ENCODE assay signal across 28 cellular contexts in the genomic region with DNA sequence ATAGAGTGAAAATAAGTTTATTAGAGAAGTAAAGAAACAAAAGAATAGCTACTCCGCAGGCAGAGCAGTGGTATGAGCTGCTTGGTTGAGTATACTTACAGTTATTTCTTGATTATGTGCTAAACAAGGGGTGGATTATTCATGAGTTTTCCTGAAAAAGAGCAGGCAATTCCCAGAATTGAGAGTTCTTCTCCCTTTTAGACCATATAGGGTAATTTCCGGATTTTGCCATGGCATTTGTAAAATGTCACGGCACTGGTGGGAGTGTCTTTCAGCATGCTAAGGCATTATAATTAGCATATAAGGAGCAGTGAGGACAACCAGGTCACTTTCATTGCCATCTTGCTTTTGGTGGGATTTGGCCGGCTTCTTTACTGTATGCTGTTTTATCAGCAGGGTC.
"Had no signal": no experiment of that assay in that cellular context is flagged by ENCODE, and none has a peak within 500 bp of the region (broad histone marks: within the 10 kb centered on the region; RNA-seq: fewer than 3 reads in every experiment).

No MANE protein-coding gene starts in this region.

- DNase-seq: stimulated activated CD4-positive, alpha-beta T cell treated with anti-CD3 and anti-CD28 coated beads, Interleukin-2, amount 100 ng/mL, for 48 hours; stimulated activated CD4-positive, alpha-beta T cell treated with anti-CD3 and anti-CD28 coated beads, Interleukin-4, amount 100 ng/mL, for 1 hour; stimulated activated CD4-positive, alpha-beta T cell treated with anti-CD3 and anti-CD28 coated beads, Interleukin-4, amount 100 ng/mL, for 24 hours; stimulated activated CD4-positive, alpha-beta T cell treated with anti-CD3 and anti-CD28 coated beads, Interleukin-4, amount 100 ng/mL, for 4 hours; stimulated activated CD8-positive, alpha-beta memory T cell treated with anti-CD3 and anti-CD28 coated beads, Interleukin-4, amount 100 ng/mL, for 48 hours; stimulated activated naive B cell treated with anti-CD40 and anti-IgM and Interleukin-4, amounts not matched to agents 10 μg/mL and 1 μg/mL and 100 μg/mL, for 72 hours; stimulated activated naive CD4-positive, alpha-beta T cell; stimulated activated naive CD4-positive, alpha-beta T cell treated with Interleukin-2 at 50 U/mL for 16 hours; stimulated activated naive CD8-positive, alpha-beta T cell treated with anti-CD3 and anti-CD28 coated beads, Interleukin-15, amount 100 ng/mL, for 72 hours; stimulated activated naive CD8-positive, alpha-beta T cell treated with anti-CD3 and anti-CD28 coated beads, Interleukin-15, Interleukin-2, amounts not matched to agents 100 U/mL and 50 U/mL, for 24 hours; stomach; substantia nigra; testis; thyroid gland; tibial artery; transverse colon; trophoblast cell; upper lobe of left lung; upper lobe of right lung; uterus had no signal

- H3K36me3 ChIP-seq: stomach, suprapubic skin, thoracic aorta, thyroid gland, tibial artery, tibial nerve, transverse colon, upper lobe of left lung, upper lobe of right lung, uterus, vagina had no signal

- H3K27ac ChIP-seq: stomach, suprapubic skin, testis, thoracic aorta, thyroid gland, tibial artery, transverse colon, upper lobe of left lung, upper lobe of right lung, uterus, vagina had no signal

- H3K27ac Mint-ChIP-seq: stimulated activated effector memory CD8-positive, alpha-beta T cell treated with anti-CD3 and anti-CD28 coated beads, Interleukin-12 subunit alpha, Interleukin-12 subunit beta, amount 100 ng/mL, for 72 hours; stimulated activated memory B cell treated with anti-CD40 and anti-IgM and Interleukin-4, amounts not matched to agents 10 μg/mL and 1 μg/mL and 100 μg/mL, for 72 hours; stimulated activated naive B cell treated with anti-CD40 and anti-IgM and Interleukin-4, amounts not matched to agents 10 μg/mL and 1 μg/mL and 100 μg/mL, for 72 hours; stimulated activated naive CD8-positive, alpha-beta T cell treated with anti-CD3 and anti-CD28 coated beads, Interleukin-15, amount 100 ng/mL, for 72 hours; stimulated activated naive CD8-positive, alpha-beta T cell treated with anti-CD3 and anti-CD28 coated beads, Interleukin-15, Interleukin-2, amounts not matched to agents 100 ng/mL and 50 ng/mL, for 24 hours; type B pancreatic cell had no signal

- H3K36me3 Mint-ChIP-seq: stimulated activated effector memory CD8-positive, alpha-beta T cell treated with anti-CD3 and anti-CD28 coated beads, Interleukin-12 subunit alpha, Interleukin-12 subunit beta, amount 100 ng/mL, for 72 hours; stimulated activated memory B cell treated with anti-CD40 and anti-IgM and Interleukin-4, amounts not matched to agents 10 μg/mL and 1 μg/mL and 100 μg/mL, for 72 hours; stimulated activated naive B cell treated with anti-CD40 and anti-IgM and Interleukin-4, amounts not matched to agents 10 μg/mL and 1 μg/mL and 100 μg/mL, for 72 hours; type B pancreatic cell had no signal

- H3K27me3 Mint-ChIP-seq: stimulated activated memory B cell treated with anti-CD40 and anti-IgM and Interleukin-4, amounts not matched to agents 10 μg/mL and 1 μg/mL and 100 μg/mL, for 72 hours; stimulated activated naive B cell treated with anti-CD40 and anti-IgM and Interleukin-4, amounts not matched to agents 10 μg/mL and 1 μg/mL and 100 μg/mL, for 72 hours; stimulated activated naive CD8-positive, alpha-beta T cell treated with anti-CD3 and anti-CD28 coated beads, Interleukin-15, amount 100 ng/mL, for 72 hours; stimulated activated naive CD8-positive, alpha-beta T cell treated with anti-CD3 and anti-CD28 coated beads, Interleukin-15, Interleukin-2, amounts not matched to agents 100 ng/mL and 50 ng/mL, for 24 hours had no signal

- H3K9me3 ChIP-seq: suprapubic skin, testis, thoracic aorta, thyroid gland, transverse colon, upper lobe of right lung, uterus, vagina had no signal

- H3K9me3 Mint-ChIP-seq: type B pancreatic cell had no signal

- ATAC-seq: stimulated activated effector memory CD8-positive, alpha-beta T cell treated with anti-CD3 and anti-CD28 coated beads, Interleukin-12 subunit alpha, Interleukin-12 subunit beta, amount 100 ng/mL, for 72 hours; stimulated activated memory B cell treated with anti-CD40 and anti-IgM and Interleukin-4, amounts not matched to agents 10 μg/mL and 1 μg/mL and 100 μg/mL, for 72 hours; stimulated activated naive B cell treated with anti-CD40 and anti-IgM and Interleukin-4, amounts not matched to agents 10 μg/mL and 1 μg/mL and 100 μg/mL, for 72 hours; stimulated activated naive CD8-positive, alpha-beta T cell treated with anti-CD3 and anti-CD28 coated beads, Interleukin-15, amount 100 ng/mL, for 72 hours; stimulated activated naive CD8-positive, alpha-beta T cell treated with anti-CD3 and anti-CD28 coated beads, Interleukin-15, Interleukin-2, amounts not matched to agents 100 U/mL and 50 U/mL, for 24 hours; upper lobe of right lung had no signal

- H3K27me3 ChIP-seq: stomach, suprapubic skin, testis, thyroid gland, tibial artery, tibial nerve, transverse colon, upper lobe of left lung, upper lobe of right lung, uterus, vagina had no signal

- H3K4me3 Mint-ChIP-seq: stimulated activated effector memory CD8-positive, alpha-beta T cell treated with anti-CD3 and anti-CD28 coated beads, Interleukin-12 subunit alpha, Interleukin-12 subunit beta, amount 100 ng/mL, for 72 hours; stimulated activated memory B cell treated with anti-CD40 and anti-IgM and Interleukin-4, amounts not matched to agents 10 μg/mL and 1 μg/mL and 100 μg/mL, for 72 hours; stimulated activated naive B cell treated with anti-CD40 and anti-IgM and Interleukin-4, amounts not matched to agents 10 μg/mL and 1 μg/mL and 100 μg/mL, for 72 hours; stimulated activated naive CD8-positive, alpha-beta T cell treated with anti-CD3 and anti-CD28 coated beads, Interleukin-15, amount 100 ng/mL, for 72 hours; stimulated activated naive CD8-positive, alpha-beta T cell treated with anti-CD3 and anti-CD28 coated beads, Interleukin-15, Interleukin-2, amounts not matched to agents 100 ng/mL and 50 ng/mL, for 24 hours; type B pancreatic cell had no signal

- H3K4me3 ChIP-seq: stomach, suprapubic skin, testis, thoracic aorta, thyroid gland, tibial artery, tibial nerve, transverse colon, upper lobe of left lung, upper lobe of right lung, uterus, vagina had no signal

- H3K4me1 Mint-ChIP-seq: stimulated activated effector memory CD8-positive, alpha-beta T cell treated with anti-CD3 and anti-CD28 coated beads, Interleukin-12 subunit alpha, Interleukin-12 subunit beta, amount 100 ng/mL, for 72 hours; stimulated activated memory B cell treated with anti-CD40 and anti-IgM and Interleukin-4, amounts not matched to agents 10 μg/mL and 1 μg/mL and 100 μg/mL, for 72 hours; stimulated activated naive B cell treated with anti-CD40 and anti-IgM and Interleukin-4, amounts not matched to agents 10 μg/mL and 1 μg/mL and 100 μg/mL, for 72 hours; stimulated activated naive CD8-positive, alpha-beta T cell treated with anti-CD3 and anti-CD28 coated beads, Interleukin-15, amount 100 ng/mL, for 72 hours had no signal

- H3K4me1 ChIP-seq: stomach, suprapubic skin, testis, thyroid gland, tibial artery, tibial nerve, transverse colon, upper lobe of left lung, upper lobe of right lung, uterus, vagina had no signal
